8 cellular contexts compared by ENCODE assay signal in the genomic region with DNA sequence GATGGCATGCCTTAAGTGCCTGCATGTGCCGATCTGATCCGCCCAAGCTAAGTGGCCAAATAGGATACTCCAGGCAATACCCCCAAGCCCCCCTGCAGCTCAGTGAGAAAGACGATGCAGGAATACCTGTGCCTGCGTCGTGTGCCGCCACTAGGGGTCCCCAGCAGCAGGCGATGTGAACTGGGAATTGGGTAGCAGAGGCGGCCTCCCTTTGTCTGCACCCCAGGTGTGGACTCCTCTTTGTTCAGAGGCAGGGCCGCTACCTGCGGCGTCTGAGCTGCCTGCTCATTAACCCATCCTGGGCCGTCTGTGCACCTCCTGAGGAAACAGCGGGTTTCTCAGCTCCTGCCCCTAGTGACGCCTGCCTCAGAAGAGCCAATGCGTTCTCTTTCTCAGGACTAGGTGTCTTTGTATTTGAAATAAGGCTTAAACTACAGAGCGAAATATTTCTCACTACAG. TPM values are rescaled to one million over a fixed set of nuclear protein-coding genes. Genes with fewer than 3 reads are reported as not detected.
A peak's percentile ranks its signal among the peaks of the same experiment; 100 is the strongest.
DNase-seq lines count a peak whose midpoint lies in the region; ATAC-seq, FAIRE-seq and TF ChIP-seq lines count a peak whose summit lies in the region.

No MANE protein-coding gene starts in this region.

- H3K27ac ChIP-seq in AG04450 (ENCODE audit: low read depth, low read length), result no peak overlapping the region

- CTCF ChIA-PET in AG04450 (lab: Charles Lee), result interaction anchor here (0.6 to 3.7 kb wide), 7 partner anchors 9 to 590 kb away, joined by 3 to 46 read pairs (median 4); no protein-coding TSS in a partner anchor

- TF ChIP-seq CTCF in AG04450 (IDR thresholded peaks at IDR 0.05; ENCODE audit: low read depth, low read length) (peak; percentile 67), astrocyte of the spinal cord (IDR thresholded peaks at IDR 0.05; ENCODE audit: low read depth, low read length) (peak; percentile 94)

- POLR2A ChIA-PET in AG04450 (lab: Yijun Ruan, JAX), result no interaction called here

- in situ Hi-C loops in astrocyte of the spinal cord (cut with HindIII; ENCODE audit: low sequenced_read_pairs), result no loop called here

- no peak for FAIRE-seq in RCC 7860 (lab: Jason Lieb, UNC)

- peak; percentile 66 for ATAC-seq in GM18868 (IDR thresholded peaks at IDR 0.05; ENCODE audit: unreplicated experiment)
- peak; percentile 91 for ATAC-seq in SK-N-SH treated with all-trans-retinoic acid at 6 μM for 48 hours

- no peak overlapping the region for H3K4me3 ChIP-seq in AG04450 (ENCODE audit: low read depth, low read length)
- H3K4me3 ChIP-seq in astrocyte of the spinal cord (ENCODE audit: low read depth, low read length), result no peak overlapping the region

- H3K27me3 ChIP-seq in AG04450 (ENCODE audit: control insufficient read depth, insufficient read depth, low read length), result peaks cover 20% of the 10 kb centered on the region

- no peaks in the 10 kb centered on the region; the same call in 1 of the 2 replicates for H3K9me3 ChIP-seq in AG04450 (ENCODE audit: control insufficient read depth, insufficient read depth, low read length)

- DNase-seq in AG04450 (ENCODE audit: low read depth, low spot score), result no peak
- peak; percentile 52 for DNase-seq in NCI-H1048 (lab: John Stamatoyannopoulos, UW)
- peak; percentile 35 for DNase-seq in astrocyte of the spinal cord (ENCODE audit: low read depth, low spot score)
- DNase-seq in iPS-NIHi11 (ENCODE audit: low spot score), result peak; percentile 87
- DNase-seq in stimulated activated CD4-positive, alpha-beta T cell treated with anti-CD3 and anti-CD28 coated beads, Interleukin-15, amount 100 ng/mL, for 24 hours, result peak; percentile 68
- no peak for DNase-seq in RCC 7860 (ENCODE audit: low spot score)

TF ChIP-seq in SK-N-SH treated with all-trans-retinoic acid at 6 μM for 48 hours, 23 proteins besides CTCF, POLR2A, EP300 and RAD21:
- TF ChIP-seq, protein P1, sequence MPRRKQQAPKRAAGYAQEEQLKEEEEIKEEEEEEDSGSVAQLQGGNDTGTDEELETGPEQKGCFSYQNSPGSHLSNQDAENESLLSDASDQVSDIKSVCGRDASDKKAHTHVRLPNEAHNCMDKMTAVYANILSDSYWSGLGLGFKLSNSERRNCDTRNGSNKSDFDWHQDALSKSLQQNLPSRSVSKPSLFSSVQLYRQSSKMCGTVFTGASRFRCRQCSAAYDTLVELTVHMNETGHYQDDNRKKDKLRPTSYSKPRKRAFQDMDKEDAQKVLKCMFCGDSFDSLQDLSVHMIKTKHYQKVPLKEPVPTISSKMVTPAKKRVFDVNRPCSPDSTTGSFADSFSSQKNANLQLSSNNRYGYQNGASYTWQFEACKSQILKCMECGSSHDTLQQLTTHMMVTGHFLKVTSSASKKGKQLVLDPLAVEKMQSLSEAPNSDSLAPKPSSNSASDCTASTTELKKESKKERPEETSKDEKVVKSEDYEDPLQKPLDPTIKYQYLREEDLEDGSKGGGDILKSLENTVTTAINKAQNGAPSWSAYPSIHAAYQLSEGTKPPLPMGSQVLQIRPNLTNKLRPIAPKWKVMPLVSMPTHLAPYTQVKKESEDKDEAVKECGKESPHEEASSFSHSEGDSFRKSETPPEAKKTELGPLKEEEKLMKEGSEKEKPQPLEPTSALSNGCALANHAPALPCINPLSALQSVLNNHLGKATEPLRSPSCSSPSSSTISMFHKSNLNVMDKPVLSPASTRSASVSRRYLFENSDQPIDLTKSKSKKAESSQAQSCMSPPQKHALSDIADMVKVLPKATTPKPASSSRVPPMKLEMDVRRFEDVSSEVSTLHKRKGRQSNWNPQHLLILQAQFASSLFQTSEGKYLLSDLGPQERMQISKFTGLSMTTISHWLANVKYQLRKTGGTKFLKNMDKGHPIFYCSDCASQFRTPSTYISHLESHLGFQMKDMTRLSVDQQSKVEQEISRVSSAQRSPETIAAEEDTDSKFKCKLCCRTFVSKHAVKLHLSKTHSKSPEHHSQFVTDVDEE (CRISPR knock-in tag; IDR thresholded peaks at IDR 0.05), result 0 out of 2 replicates have a peak, but pooled peaks have one; percentile 43
- TF ChIP-seq ISL1 (CRISPR knock-in tag; IDR thresholded peaks at IDR 0.05), result no peak

RNA-seq across cellular contexts. Expression of a gene that starts 4.8 kb away (rescaled TPM):
- polyA plus RNA-seq in AG04450 (2011; rRNA removed), result not detected in 2 replicates
- not detected in 2 replicates for polyA minus RNA-seq in AG04450 (2011; rRNA and poly(A)+ RNA removed)

RNA-seq across cellular contexts. Expression of a gene that starts 43.4 kb away (rescaled TPM):
- polyA plus RNA-seq in AG04450 (2011; rRNA removed), result not detected in 2 replicates
- not detected in 2 replicates for polyA minus RNA-seq in AG04450 (2011; rRNA and poly(A)+ RNA removed)

Comparison
In these comparisons a context has a peak if more than half of its experiments do, and no peak if none do; other contexts are left out.
1. DNase-seq: peak in NCI-H1048 (single experiment), astrocyte of the spinal cord (single experiment), iPS-NIHi11 (single experiment) and stimulated activated CD4-positive, alpha-beta T cell treated with anti-CD3 and anti-CD28 coated beads, Interleukin-15, amount 100 ng/mL, for 24 hours (single experiment); none in AG04450 (single experiment) and RCC 7860 (single experiment).